Comparison of ENCODE assay signal across 1 cellular context in genomic region chr6:164436976-164437375, GRCh38.
TF ChIP-seq lines count a peak whose summit lies in the region.

No MANE protein-coding gene starts in this region.

TF ChIP-seq in K562, 482 proteins besides CTCF, POLR2A, EP300 and RAD21 (continued from another document):
- TF ChIP-seq, protein P1, sequence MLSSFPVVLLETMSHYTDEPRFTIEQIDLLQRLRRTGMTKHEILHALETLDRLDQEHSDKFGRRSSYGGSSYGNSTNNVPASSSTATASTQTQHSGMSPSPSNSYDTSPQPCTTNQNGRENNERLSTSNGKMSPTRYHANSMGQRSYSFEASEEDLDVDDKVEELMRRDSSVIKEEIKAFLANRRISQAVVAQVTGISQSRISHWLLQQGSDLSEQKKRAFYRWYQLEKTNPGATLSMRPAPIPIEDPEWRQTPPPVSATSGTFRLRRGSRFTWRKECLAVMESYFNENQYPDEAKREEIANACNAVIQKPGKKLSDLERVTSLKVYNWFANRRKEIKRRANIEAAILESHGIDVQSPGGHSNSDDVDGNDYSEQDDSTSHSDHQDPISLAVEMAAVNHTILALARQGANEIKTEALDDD (IDR thresholded peaks at IDR 0.05) = peak; percentile 83
- TF ChIP-seq STAT5A (IDR thresholded peaks at IDR 0.05; ENCODE audit: borderline replicate concordance, low read length) (peak; percentile 42; the same call in 1 of the 2 replicates), RCOR1 (IDR thresholded peaks at IDR 0.05; ENCODE audit: borderline replicate concordance in 1 of 2, low read depth in 2 of 2, low read length in 2 of 2) (0 out of 4 replicates have a peak, but pooled peaks of 1 of the 2 experiments have one; percentile 15), KDM1A (IDR thresholded peaks at IDR 0.05) (peak in 1 of 2 experiments; percentile 70; a peak in 3 of 4 replicates), CBFA2T3 (IDR thresholded peaks at IDR 0.05) (peak; percentile 82), SIX5 (IDR thresholded peaks at IDR 0.05; ENCODE audit: borderline replicate concordance in 1 of 2, insufficient read depth in 1 of 2, low read depth in 1 of 2, low read length in 2 of 2) (no peak), ZNF134 (CRISPR knock-in tag; conservative IDR thresholded peaks at IDR 0.05) (peak; percentile 70; the same call in 1 of the 2 replicates), ZNF644 (tag; IDR thresholded peaks at IDR 0.05; ENCODE audit: low read depth) (no peak), ARID1B (IDR thresholded peaks at IDR 0.05) (peak; percentile 71), TEAD4 (IDR thresholded peaks at IDR 0.05; ENCODE audit: low read length) (peak; percentile 73), TEAD4 (CRISPR knock-in tag; IDR thresholded peaks at IDR 0.05; ENCODE audit: borderline replicate concordance) (no peak)
TF ChIP-seq in K562: peak in this region for 12.
